Comparison of ENCODE assay signal across 1 cellular context in genomic region chr11:94025695-94026394, GRCh38.
TF ChIP-seq lines count a peak whose summit lies in the region.

No MANE protein-coding gene starts in this region.

TF ChIP-seq in K562, 482 proteins besides CTCF, POLR2A, EP300 and RAD21 (continued from another document):
- TF ChIP-seq BMI1 (IDR thresholded peaks at IDR 0.05; ENCODE audit: low read length) (no peak), BDP1 (IDR thresholded peaks at IDR 0.05; ENCODE audit: insufficient read depth, insufficient read length) (no peak), VEZF1 (CRISPR knock-in tag; IDR thresholded peaks at IDR 0.05) (no peak), GTF2E2 (tag; IDR thresholded peaks at IDR 0.05) (no peak), EHMT2 (IDR thresholded peaks at IDR 0.05) (no peak), PHB2 (IDR thresholded peaks at IDR 0.05; ENCODE audit: low read depth) (no peak), C11orf30 (IDR thresholded peaks at IDR 0.05; ENCODE audit: low read depth) (peak; percentile 38; the same call in 1 of the 2 replicates), RBM25 (IDR thresholded peaks at IDR 0.05; ENCODE audit: low read depth, low read length, severe bottlenecking) (peak; percentile 57), MAFF (IDR thresholded peaks at IDR 0.05; ENCODE audit: low read length) (peak; percentile 31; the same call in 1 of the 2 replicates), RAD51 (IDR thresholded peaks at IDR 0.05; ENCODE audit: borderline replicate concordance, low read depth) (no peak), HDAC8 (tag; IDR thresholded peaks at IDR 0.05) (no peak), ZBED1 (IDR thresholded peaks at IDR 0.05) (no peak)
- TF ChIP-seq, protein P1, sequence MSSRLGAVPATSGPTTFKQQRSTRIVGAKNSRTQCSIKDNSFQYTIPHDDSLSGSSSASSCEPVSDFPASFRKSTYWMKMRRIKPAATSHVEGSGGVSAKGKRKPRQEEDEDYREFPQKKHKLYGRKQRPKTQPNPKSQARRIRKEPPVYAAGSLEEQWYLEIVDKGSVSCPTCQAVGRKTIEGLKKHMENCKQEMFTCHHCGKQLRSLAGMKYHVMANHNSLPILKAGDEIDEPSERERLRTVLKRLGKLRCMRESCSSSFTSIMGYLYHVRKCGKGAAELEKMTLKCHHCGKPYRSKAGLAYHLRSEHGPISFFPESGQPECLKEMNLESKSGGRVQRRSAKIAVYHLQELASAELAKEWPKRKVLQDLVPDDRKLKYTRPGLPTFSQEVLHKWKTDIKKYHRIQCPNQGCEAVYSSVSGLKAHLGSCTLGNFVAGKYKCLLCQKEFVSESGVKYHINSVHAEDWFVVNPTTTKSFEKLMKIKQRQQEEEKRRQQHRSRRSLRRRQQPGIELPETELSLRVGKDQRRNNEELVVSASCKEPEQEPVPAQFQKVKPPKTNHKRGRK (tag; IDR thresholded peaks at IDR 0.05) = no peak
- TF ChIP-seq, protein P2, sequence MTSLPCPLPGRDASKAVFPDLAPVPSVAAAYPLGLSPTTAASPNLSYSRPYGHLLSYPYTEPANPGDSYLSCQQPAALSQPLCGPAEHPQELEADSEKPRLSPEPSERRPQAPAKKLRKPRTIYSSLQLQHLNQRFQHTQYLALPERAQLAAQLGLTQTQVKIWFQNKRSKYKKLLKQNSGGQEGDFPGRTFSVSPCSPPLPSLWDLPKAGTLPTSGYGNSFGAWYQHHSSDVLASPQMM (CRISPR knock-in tag; IDR thresholded peaks at IDR 0.05) = no peak
TF ChIP-seq in K562: peak in this region for 5.
